Comparison of ENCODE assay signal across 12 cellular contexts in genomic region chr2:239258248-239258647, GRCh38.
DNase-seq lines count a peak whose midpoint lies in the region; ATAC-seq and TF ChIP-seq lines count a peak whose summit lies in the region.
"Had no signal": no experiment of that assay in that cellular context is flagged by ENCODE, and none has a peak within 500 bp of the region (broad histone marks: within the 10 kb centered on the region; RNA-seq: fewer than 3 reads in every experiment).

No MANE protein-coding gene starts in this region.

- H3K36me3 ChIP-seq in CD8-positive, alpha-beta memory T cell (ENCODE audit: insufficient read depth, low read length), result no peaks in the 10 kb centered on the region
- H3K36me3 ChIP-seq in KOPT-K1 (ENCODE audit: insufficient read depth, low read length) (peaks cover 12% of the 10 kb centered on the region), trophoblast cell (ENCODE audit: control insufficient read depth in 1 of 2, insufficient read depth in 2 of 2, low read length in 2 of 2) (peaks cover 0 to 2% of the 10 kb centered on the region in 2 experiments), OCI-LY7 (ENCODE audit: insufficient read depth, low read length) (no peaks in the 10 kb centered on the region)
- H3K36me3 ChIP-seq: gastroesophageal sphincter had no signal

- H3K9ac ChIP-seq in trophoblast cell (ENCODE audit: low read length), result no peak overlapping the region

- no peak overlapping the region for H4K91ac ChIP-seq in trophoblast cell (ENCODE audit: low read depth, low read length)

- peaks cover 67% of the 10 kb centered on the region for H3K4me1 ChIP-seq in CD8-positive, alpha-beta memory T cell (ENCODE audit: insufficient read depth, low read length)
- H3K4me1 ChIP-seq in trophoblast cell (ENCODE audit: control insufficient read depth in 1 of 2, insufficient read depth in 2 of 2, low read length in 2 of 2), result peaks cover 0 to 2% of the 10 kb centered on the region in 2 experiments
- H3K4me1 ChIP-seq in OCI-LY7 (ENCODE audit: insufficient read depth, low read length, poor library complexity, severe bottlenecking), result peaks cover 43% of the 10 kb centered on the region
- H3K4me1 ChIP-seq: body of pancreas had no signal

- H3K27ac ChIP-seq in CD8-positive, alpha-beta memory T cell (ENCODE audit: low read depth, low read length), result peak overlapping the region; percentile 24
- H3K27ac ChIP-seq in KOPT-K1 (ENCODE audit: low read depth, low read length, poor library complexity, severe bottlenecking), result peak overlapping the region; percentile 58
- H3K27ac ChIP-seq in trophoblast cell (ENCODE audit: low read depth, low read length), result no peak overlapping the region
- no peak overlapping the region for H3K27ac ChIP-seq in OCI-LY7 (ENCODE audit: low read depth, low read length, poor library complexity, severe bottlenecking)
- H3K27ac ChIP-seq in substantia nigra (ENCODE audit: low read depth, low read length, poor library complexity, severe bottlenecking), result no peak overlapping the region
- H3K27ac ChIP-seq: body of pancreas had no signal

- no peak overlapping the region for H3K4ac ChIP-seq in trophoblast cell (ENCODE audit: low read depth, low read length)

- TF ChIP-seq CTCF in OCI-LY7 (conservative IDR thresholded peaks at IDR 0.05; ENCODE audit: low read length), result no peak

- BruUV-seq in OCI-LY7 (replicated peaks; lab: Mats Ljungman, UMichigan), result no TSS peak

- H3K4me3 Mint-ChIP-seq in CD8-positive, alpha-beta memory T cell, result peak overlapping the region; percentile 40 to 88 (median 79)
- H3K4me3 Mint-ChIP-seq in activated naive CD8-positive, alpha-beta T cell treated with anti-CD3 and anti-CD28 coated beads, Interleukin-2, amount 50 U/mL, for 24 hours, result peak overlapping the region; percentile 25

- no peak overlapping the region for H3K23ac ChIP-seq in trophoblast cell (ENCODE audit: low read length)

- peaks cover 0 to 13% (median 7%) of the 10 kb centered on the region in 5 donors for H3K9me3 Mint-ChIP-seq in CD8-positive, alpha-beta memory T cell
- peaks cover 8% of the 10 kb centered on the region for H3K9me3 Mint-ChIP-seq in activated naive CD8-positive, alpha-beta T cell treated with anti-CD3 and anti-CD28 coated beads, Interleukin-2, amount 50 U/mL, for 24 hours

- no peak for DNase-seq in CD8-positive, alpha-beta memory T cell
- DNase-seq in activated naive CD8-positive, alpha-beta T cell treated with anti-CD3 and anti-CD28 coated beads, Interleukin-2, amount 50 U/mL, for 24 hours, result no peak
- DNase-seq in trophoblast cell (no peak), OCI-LY7 (ENCODE audit: low spot score) (no peak), substantia nigra (lab: John Stamatoyannopoulos, UW) (no peak), DMS153 treated with DMSO at 0.1 percent for 48 hours (lab: John Stamatoyannopoulos, UW; ENCODE audit: unreplicated experiment) (no peak)
- DNase-seq: effector memory CD4-positive, alpha-beta T cell; kidney; retina had no signal

- H3K9me3 ChIP-seq in CD8-positive, alpha-beta memory T cell (ENCODE audit: low read length), result no peaks in the 10 kb centered on the region
- peaks cover 12% of the 10 kb centered on the region for H3K9me3 ChIP-seq in KOPT-K1 (ENCODE audit: insufficient read depth, low read length, poor library complexity, severe bottlenecking)
- H3K9me3 ChIP-seq in trophoblast cell (ENCODE audit: insufficient read depth, low read depth, low read length), result peaks cover 1% of the 10 kb centered on the region
- H3K9me3 ChIP-seq in OCI-LY7 (ENCODE audit: low read length), result peaks cover 15% of the 10 kb centered on the region; the same call in 1 of the 2 replicates
- H3K9me3 ChIP-seq: body of pancreas had no signal

- H2BK12ac ChIP-seq in trophoblast cell (ENCODE audit: low read length), result peak overlapping the region; percentile 71

- H3K79me2 ChIP-seq in trophoblast cell (ENCODE audit: control insufficient read depth, insufficient read depth, low read length, poor library complexity) (no peaks in the 10 kb centered on the region), OCI-LY7 (ENCODE audit: insufficient read depth, low read depth, low read length) (no peaks in the 10 kb centered on the region)

- H3K27me3 Mint-ChIP-seq in CD8-positive, alpha-beta memory T cell, result no peaks in the 10 kb centered on the region
- H3K27me3 Mint-ChIP-seq in activated naive CD8-positive, alpha-beta T cell treated with anti-CD3 and anti-CD28 coated beads, Interleukin-2, amount 50 U/mL, for 24 hours, result peaks cover under 1% of the 10 kb centered on the region

- H3K18ac ChIP-seq in trophoblast cell (ENCODE audit: low read length), result no peak overlapping the region

- H3K27me3 ChIP-seq in CD8-positive, alpha-beta memory T cell (ENCODE audit: insufficient read depth, low read length, poor library complexity, severe bottlenecking), result no peaks in the 10 kb centered on the region
- no peaks in the 10 kb centered on the region for H3K27me3 ChIP-seq in trophoblast cell (ENCODE audit: insufficient read depth, low read length)
- H3K27me3 ChIP-seq: body of pancreas, gastroesophageal sphincter had no signal

- H3K79me1 ChIP-seq in trophoblast cell (ENCODE audit: low read length), result no peaks in the 10 kb centered on the region

- POLR2A ChIA-PET in CD8-positive, alpha-beta memory T cell (lab: Charles Lee), result no interaction called here
- POLR2A ChIA-PET in OCI-LY7 (lab: Charles Lee), result no interaction called here

- peak overlapping the region; percentile 7 to 96 (median 86) for H3K27ac Mint-ChIP-seq in CD8-positive, alpha-beta memory T cell
- peak overlapping the region; percentile 78 for H3K27ac Mint-ChIP-seq in activated naive CD8-positive, alpha-beta T cell treated with anti-CD3 and anti-CD28 coated beads, Interleukin-2, amount 50 U/mL, for 24 hours

- WGBS in trophoblast cell (ENCODE audit: extremely low coverage, insufficient coverage, insufficient read length), result no CpG with 5 or more reads among the region's 8 CpGs

- no peak overlapping the region for H2AK5ac ChIP-seq in trophoblast cell (ENCODE audit: low read length)

- no peak overlapping the region for H3K4me3 ChIP-seq in CD8-positive, alpha-beta memory T cell (ENCODE audit: low read length)
- no peak overlapping the region for H3K4me3 ChIP-seq in trophoblast cell (ENCODE audit: low read depth, low read length)
- H3K4me3 ChIP-seq in OCI-LY7 (ENCODE audit: low read depth, low read length, poor library complexity, severe bottlenecking), result no peak overlapping the region
- H3K4me3 ChIP-seq: body of pancreas, gastroesophageal sphincter had no signal

- peak; percentile 50 for ATAC-seq in activated naive CD8-positive, alpha-beta T cell treated with anti-CD3 and anti-CD28 coated beads, Interleukin-2, amount 50 U/mL, for 24 hours
- ATAC-seq: body of pancreas had no signal

- intact Hi-C loops in OCI-LY7 (cut with micrococcal nuclease; ENCODE audit: unreplicated experiment), result loop anchor here (10.0 kb wide), 1 partner anchor 113 kb away; no protein-coding TSS in a partner anchor

- H3K9me2 ChIP-seq in OCI-LY7 (ENCODE audit: insufficient read depth, low read length), result no peaks in the 10 kb centered on the region

- no peak overlapping the region for H2BK5ac ChIP-seq in trophoblast cell (ENCODE audit: low read depth, low read length, poor library complexity)

- H3K4me2 ChIP-seq in trophoblast cell (ENCODE audit: low read length) (no peak overlapping the region), OCI-LY7 (ENCODE audit: low read length) (no peak overlapping the region)

- peaks cover 58 to 92% (median 80%) of the 10 kb centered on the region in 3 donors for H3K4me1 Mint-ChIP-seq in CD8-positive, alpha-beta memory T cell
- H3K4me1 Mint-ChIP-seq in activated naive CD8-positive, alpha-beta T cell treated with anti-CD3 and anti-CD28 coated beads, Interleukin-2, amount 50 U/mL, for 24 hours, result peaks cover 85% of the 10 kb centered on the region

- H2BK120ac ChIP-seq in trophoblast cell (ENCODE audit: insufficient read depth, low read length, poor library complexity), result no peak overlapping the region

- peaks cover 12 to 19% (median 15%) of the 10 kb centered on the region in 3 donors for H3K36me3 Mint-ChIP-seq in CD8-positive, alpha-beta memory T cell
- peaks cover 5% of the 10 kb centered on the region for H3K36me3 Mint-ChIP-seq in activated naive CD8-positive, alpha-beta T cell treated with anti-CD3 and anti-CD28 coated beads, Interleukin-2, amount 50 U/mL, for 24 hours (ENCODE audit: low read depth)

- peaks cover 10% of the 10 kb centered on the region; the same call in 1 of the 2 replicates for H4K20me1 ChIP-seq in OCI-LY7 (ENCODE audit: insufficient read depth, low read length)

- no peak overlapping the region for H4K12ac ChIP-seq in trophoblast cell (ENCODE audit: low read depth, low read length)

- H2AFZ ChIP-seq in trophoblast cell (ENCODE audit: insufficient read depth, low read length, poor library complexity) (no peak overlapping the region), OCI-LY7 (ENCODE audit: low read length) (no peak overlapping the region)

- no peak overlapping the region for H3K14ac ChIP-seq in trophoblast cell (ENCODE audit: low read length)

- CTCF ChIA-PET in CD8-positive, alpha-beta memory T cell (lab: Charles Lee), result interaction anchor here (1.1 kb wide), 1 partner anchor 9 kb away, joined by 3 read pairs; no protein-coding TSS in a partner anchor
- CTCF ChIA-PET in OCI-LY7 (lab: Charles Lee; ENCODE audit: unreplicated experiment), result no interaction called here

- no peak overlapping the region for H4K8ac ChIP-seq in trophoblast cell (ENCODE audit: low read depth, low read length)

Comparison
In these comparisons a context has a peak if more than half of its experiments do, and no peak if none do; other contexts are left out.
1. H3K27ac ChIP-seq: peak in CD8-positive, alpha-beta memory T cell (single experiment) and KOPT-K1 (single experiment); none in trophoblast cell (single experiment), OCI-LY7 (single experiment) and substantia nigra (single experiment).